In genomic region chr20:58407966-58408557, GRCh38 we compare ENCODE assay signal across 9 cellular contexts. TPM values are rescaled to one million over a fixed set of nuclear protein-coding genes. Genes with fewer than 3 reads are reported as not detected.
DNase-seq lines count a peak whose midpoint lies in the region; ATAC-seq, FAIRE-seq and TF ChIP-seq lines count a peak whose summit lies in the region.
"Had no signal": no experiment of that assay in that cellular context is flagged by ENCODE, and none has a peak within 500 bp of the region (broad histone marks: within the 10 kb centered on the region; RNA-seq: fewer than 3 reads in every experiment).

No MANE protein-coding gene starts in this region.

- H3K79me2 ChIP-seq in MM.1S (ENCODE audit: low read length), result peaks cover 98% of the 10 kb centered on the region

- peaks cover 7% of the 10 kb centered on the region for H3K36me3 Mint-ChIP-seq in endodermal cell (ENCODE audit: low read depth)

- H4K20me1 ChIP-seq in MM.1S (ENCODE audit: insufficient read depth, low read length), result peaks cover 65% of the 10 kb centered on the region

- no peak for TF ChIP-seq POLR2A in A549 (IDR thresholded peaks at IDR 0.05; ENCODE audit: low read length)

- 49% methylated on average over 2 of the region's 2 CpGs for WGBS in A549 (ENCODE audit: missing lambda C conversion rate)
- WGBS in endodermal cell (ENCODE audit: insufficient coverage in 1 of 2, insufficient read length in 1 of 2), 2 experiments, result 85 to 100% methylated on average over 1 of the region's 2 CpGs

- H3K36me3 ChIP-seq in MM.1S (replicated peaks; ENCODE audit: insufficient read depth, low read length) (no peaks in the 10 kb centered on the region), endodermal cell (ENCODE audit: control insufficient read depth, insufficient read depth, low read length) (peaks cover 6% of the 10 kb centered on the region)

- H3K4me3 Mint-ChIP-seq in endodermal cell, result no peak overlapping the region

- TF ChIP-seq CTCF in A549 (IDR thresholded peaks at IDR 0.05) (no peak), MM.1S (IDR thresholded peaks at IDR 0.05; ENCODE audit: low read length) (no peak), endodermal cell (conservative IDR thresholded peaks at IDR 0.05) (no peak)

- H3K4me1 Mint-ChIP-seq in endodermal cell, result peaks cover 19% of the 10 kb centered on the region

- H3K4me3 ChIP-seq in A549 (no peak overlapping the region), MM.1S (ENCODE audit: low read length) (no peak overlapping the region), endodermal cell (ENCODE audit: low read length) (no peak overlapping the region)

- peaks cover 6% of the 10 kb centered on the region; the same call in 1 of the 2 replicates for H3F3A ChIP-seq in MM.1S (ENCODE audit: insufficient read depth, low read length)

- no peak for ATAC-seq in A549

- H3K27ac ChIP-seq in A549 (peak overlapping the region; percentile 63 to 80), MM.1S (ENCODE audit: low read length) (no peak overlapping the region), endodermal cell (ENCODE audit: low read depth, low read length) (no peak overlapping the region)

- no peak for TF ChIP-seq RAD21 in A549 (conservative IDR thresholded peaks at IDR 0.05 in 1 of 2, IDR thresholded peaks at IDR 0.05 in 1 of 2)

- H3K4me2 ChIP-seq in A549 (peak overlapping the region; percentile 69), MM.1S (ENCODE audit: low read depth, low read length) (no peak overlapping the region)

- H3K27me3 ChIP-seq in MM.1S (replicated peaks; ENCODE audit: insufficient read depth, low read length), result no peaks in the 10 kb centered on the region
- H3K27me3 ChIP-seq in endodermal cell (ENCODE audit: control insufficient read depth, insufficient read depth, low read length, poor library complexity, severe bottlenecking), result no peaks in the 10 kb centered on the region

- FAIRE-seq in A549 (lab: Jason Lieb, UNC) (no peak), GM19239 (lab: Jason Lieb, UNC) (peak; percentile 45)

- H3K4me1 ChIP-seq in A549 (peaks cover 47% of the 10 kb centered on the region), MM.1S (ENCODE audit: low read length) (peaks cover 21% of the 10 kb centered on the region), endodermal cell (ENCODE audit: control insufficient read depth, insufficient read depth, low read length) (peaks cover 7% of the 10 kb centered on the region)

- no peak overlapping the region for H2AFZ ChIP-seq in MM.1S (ENCODE audit: low read length)

- POLR2A ChIA-PET in A549 (lab: Yijun Ruan, JAX), result no interaction called here

- no peak for TF ChIP-seq EP300 in A549 (IDR thresholded peaks at IDR 0.05)

- peak overlapping the region; percentile 16 for H3K27ac Mint-ChIP-seq in endodermal cell

- H3K27me3 Mint-ChIP-seq in endodermal cell (ENCODE audit: insufficient read depth), result no peaks in the 10 kb centered on the region

- no peak for DNase-seq in A549 (ENCODE audit: low read depth in 1 of 2, low spot score in 1 of 2)
- DNase-seq in GM19239 (ENCODE audit: insufficient read length, low spot score), result peak; percentile 33
- peak; percentile 44 for DNase-seq in MM.1S
- DNase-seq in endodermal cell, result no peak
- no peak for DNase-seq in activated effector memory CD4-positive, alpha-beta T cell treated with Interleukin-2 at 50 U/mL for 16 hours
- no peak for DNase-seq in central memory CD4-positive, alpha-beta T cell
- no peak for DNase-seq in OCI-M2 (lab: John Stamatoyannopoulos, UW; ENCODE audit: unreplicated experiment)
- no peak for DNase-seq in cortex of kidney (lab: John Stamatoyannopoulos, UW)
- DNase-seq: NCI-H1092 treated with DMSO at 0.1 percent for 48 hours had no signal

- peaks cover 4% of the 10 kb centered on the region for H3K9me3 Mint-ChIP-seq in endodermal cell

- CTCF ChIA-PET in A549 (lab: Yijun Ruan, JAX), result no interaction called here

- H3K9me3 ChIP-seq in A549 (no peaks in the 10 kb centered on the region), MM.1S (replicated peaks; ENCODE audit: insufficient read depth, low read length) (no peaks in the 10 kb centered on the region), endodermal cell (ENCODE audit: control insufficient read depth, low read length) (no peaks in the 10 kb centered on the region)

- H3K9ac ChIP-seq in MM.1S (ENCODE audit: low read length) (no peak overlapping the region), endodermal cell (ENCODE audit: extremely low read depth, low read length, poor library complexity, severe bottlenecking) (no peak overlapping the region)

- H3K9me2 ChIP-seq in MM.1S (replicated peaks; ENCODE audit: insufficient read depth, low read length), result no peaks in the 10 kb centered on the region

TF ChIP-seq in A549, 52 proteins besides CTCF, POLR2A, EP300 and RAD21:
- TF ChIP-seq HEYL (CRISPR knock-in tag; IDR thresholded peaks at IDR 0.05), result no peak
- no peak for TF ChIP-seq EHMT2 (IDR thresholded peaks at IDR 0.05; ENCODE audit: low read depth)
- no peak for TF ChIP-seq FOSB (CRISPR knock-in tag; IDR thresholded peaks at IDR 0.05)
- TF ChIP-seq RARB (CRISPR knock-in tag; IDR thresholded peaks at IDR 0.05), result no peak
- no peak for TF ChIP-seq MAZ (IDR thresholded peaks at IDR 0.05; ENCODE audit: borderline replicate concordance, low read depth, low read length)
- TF ChIP-seq CBX2 (IDR thresholded peaks at IDR 0.05; ENCODE audit: borderline replicate concordance, low read depth), result no peak
- TF ChIP-seq HDAC2 (IDR thresholded peaks at IDR 0.05), result no peak
- TF ChIP-seq HMGXB4 (CRISPR knock-in tag; IDR thresholded peaks at IDR 0.05; ENCODE audit: borderline replicate concordance), result no peak
- TF ChIP-seq PBX3 (IDR thresholded peaks at IDR 0.05), result no peak

RNA-seq across cellular contexts. Expression of gene VAPB, which starts 19.0 kb away (rescaled TPM):
- polyA plus RNA-seq in A549 (2011; rRNA removed) (39.6 and 44.0 TPM in 2 replicates), A549 (2017; fragmentation: RNase III; extraction: RNeasy Plus Mini Kit Qiagen cat#74134 plus additional on column Dnase treatment) (43.8 to 45.8 TPM (median 45.4 TPM) in 3 replicates)
- polyA plus RNA-seq in A549 (2012; cell fraction: cytosol; rRNA removed), result 22.2 and 23.4 TPM in 2 replicates
- 15.5 and 24.9 TPM in 2 replicates for polyA plus RNA-seq in A549 (2012; cell fraction: nucleus; rRNA removed)
- 19.3 and 21.1 TPM in 2 replicates for polyA minus RNA-seq in A549 (2011; rRNA and poly(A)+ RNA removed)
- total RNA-seq in endodermal cell, result 10 to 100 TPM; 47.3 to 47.5 TPM
- 39.5 TPM for polyA plus RNA-seq in endodermal cell (2013, experiment 1 of 2)
- 32.1 TPM for polyA plus RNA-seq in endodermal cell (2013, experiment 2 of 2)

Comparison
In these comparisons a context has a peak if more than half of its experiments do, and no peak if none do; other contexts are left out.
1. DNase-seq: peak in GM19239 (single experiment) and MM.1S (single experiment); none in A549 (0 of 2), endodermal cell (single experiment), activated effector memory CD4-positive, alpha-beta T cell treated with Interleukin-2 at 50 U/mL for 16 hours (single experiment), central memory CD4-positive, alpha-beta T cell (single experiment), OCI-M2 (single experiment) and cortex of kidney (single experiment).
2. H3K27ac ChIP-seq: peak in A549 (2 of 2); none in MM.1S (single experiment) and endodermal cell (single experiment).